1 cellular context compared by ENCODE assay signal in genomic region chr16:52384378-52384777, GRCh38.
TF ChIP-seq lines count a peak whose summit lies in the region.

No MANE protein-coding gene starts in this region.

TF ChIP-seq in HepG2, 621 proteins besides CTCF, POLR2A, EP300 and RAD21 (continued from another document):
- no peak for TF ChIP-seq THAP9 (CRISPR knock-in tag; IDR thresholded peaks at IDR 0.05; ENCODE audit: borderline replicate concordance)
- no peak for TF ChIP-seq ZNF687 (CRISPR knock-in tag; IDR thresholded peaks at IDR 0.05)
- TF ChIP-seq SIN3A (IDR thresholded peaks at IDR 0.05; ENCODE audit: borderline replicate concordance, low read depth, low read length): no peak
- no peak for TF ChIP-seq ZNF766 (CRISPR knock-in tag; IDR thresholded peaks at IDR 0.05; ENCODE audit: borderline replicate concordance)
- no peak for TF ChIP-seq ZFP36L2 (CRISPR knock-in tag; IDR thresholded peaks at IDR 0.05)
- no peak for TF ChIP-seq TAF1 (CRISPR knock-in tag; IDR thresholded peaks at IDR 0.05)
- TF ChIP-seq MED13 (CRISPR knock-in tag; IDR thresholded peaks at IDR 0.05): no peak
- no peak for TF ChIP-seq ZZZ3 (CRISPR knock-in tag; IDR thresholded peaks at IDR 0.05; ENCODE audit: borderline replicate concordance)
TF ChIP-seq in HepG2: peak in this region for 15.
